Comparison of ENCODE assay signal across 9 cellular contexts in genomic region chr4:1250527-1250812, GRCh38. TPM values are rescaled to one million over a fixed set of nuclear protein-coding genes. Genes with fewer than 3 reads are reported as not detected.
DNase-seq lines count a peak whose midpoint lies in the region; ATAC-seq and TF ChIP-seq lines count a peak whose summit lies in the region.
"Had no signal": no experiment of that assay in that cellular context is flagged by ENCODE, and none has a peak within 500 bp of the region (broad histone marks: within the 10 kb centered on the region; RNA-seq: fewer than 3 reads in every experiment).

No MANE protein-coding gene starts in this region.

- H3K4me3 Mint-ChIP-seq in activated CD8-positive, alpha-beta memory T cell treated with anti-CD3 and anti-CD28 coated beads, Interleukin-2, amount 10 ng/mL, durations not matched to agents 7 days and 5 days: peak overlapping the region; percentile 78
- peak overlapping the region; percentile 85 for H3K4me3 Mint-ChIP-seq in activated naive CD8-positive, alpha-beta T cell treated with anti-CD3 and anti-CD28 coated beads, Interleukin-2, amount 50 U/mL, for 24 hours

- H3K4me1 ChIP-seq in liver (ENCODE audit: control insufficient read depth in 4 of 4, insufficient read depth in 4 of 4, low read length in 3 of 4): peaks cover 10 to 38% (median 30%) of the 10 kb centered on the region in 4 donors
- peaks cover 0 to 39% (median 31%) of the 10 kb centered on the region in 4 donors for H3K4me1 ChIP-seq in tibial nerve
- H3K4me1 ChIP-seq in osteoblast (ENCODE audit: insufficient read depth, low read length): peaks cover 24% of the 10 kb centered on the region
- peaks cover 9% of the 10 kb centered on the region for H3K4me1 ChIP-seq in SJCRH30

- H3K9me3 ChIP-seq in liver (ENCODE audit: control insufficient read depth in 4 of 4, low read length in 3 of 4): peaks cover 0 to 7% (median under 1%) of the 10 kb centered on the region in 4 donors
- no peaks in the 10 kb centered on the region for H3K9me3 ChIP-seq in tibial nerve
- H3K9me3 ChIP-seq in osteoblast (ENCODE audit: low read depth, low read length): peaks cover 7% of the 10 kb centered on the region
- H3K9me3 ChIP-seq in SJCRH30 (replicated peaks): peaks cover 4% of the 10 kb centered on the region; the same call in 1 of the 2 replicates

- no peak for TF ChIP-seq POLR2A in tibial nerve (IDR thresholded peaks at IDR 0.05)

- peak overlapping the region; percentile 95 for H3K27ac Mint-ChIP-seq in activated CD8-positive, alpha-beta memory T cell treated with anti-CD3 and anti-CD28 coated beads, Interleukin-2, amount 10 ng/mL, durations not matched to agents 7 days and 5 days
- peak overlapping the region; percentile 97 for H3K27ac Mint-ChIP-seq in activated naive CD8-positive, alpha-beta T cell treated with anti-CD3 and anti-CD28 coated beads, Interleukin-2, amount 50 U/mL, for 24 hours

- peaks cover 36% of the 10 kb centered on the region for H3K79me2 ChIP-seq in osteoblast (ENCODE audit: insufficient read depth, low read length)

- no peak for ATAC-seq in activated CD8-positive, alpha-beta memory T cell treated with anti-CD3 and anti-CD28 coated beads, Interleukin-2, amount 10 ng/mL, durations not matched to agents 7 days and 5 days
- ATAC-seq in activated naive CD8-positive, alpha-beta T cell treated with anti-CD3 and anti-CD28 coated beads, Interleukin-2, amount 50 U/mL, for 24 hours: no peak

- no peak for DNase-seq in activated CD8-positive, alpha-beta memory T cell treated with anti-CD3 and anti-CD28 coated beads, Interleukin-2, amount 10 ng/mL, durations not matched to agents 7 days and 5 days
- DNase-seq in activated CD8-positive, alpha-beta memory T cell treated with anti-CD3 and anti-CD28 coated beads for 24 hours: no peak
- no peak for DNase-seq in activated naive CD8-positive, alpha-beta T cell treated with anti-CD3 and anti-CD28 coated beads, Interleukin-2, amount 50 U/mL, for 24 hours
- DNase-seq in tibial nerve (ENCODE audit: low spot score in 2 of 2): no peak
- no peak for DNase-seq in osteoblast (ENCODE audit: insufficient read length, low spot score, missing footprints)
- no peak for DNase-seq in T1000 (lab: John Stamatoyannopoulos, UW)
- DNase-seq in SJCRH30: no peak
- DNase-seq: NCI-H1417 treated with DMSO at 0.1 percent for 48 hours had no signal

- H3K4me1 Mint-ChIP-seq in activated CD8-positive, alpha-beta memory T cell treated with anti-CD3 and anti-CD28 coated beads, Interleukin-2, amount 10 ng/mL, durations not matched to agents 7 days and 5 days: peaks cover 61% of the 10 kb centered on the region
- peaks cover 73% of the 10 kb centered on the region for H3K4me1 Mint-ChIP-seq in activated naive CD8-positive, alpha-beta T cell treated with anti-CD3 and anti-CD28 coated beads, Interleukin-2, amount 50 U/mL, for 24 hours

- H3K4me3 ChIP-seq in liver (ENCODE audit: low read depth in 1 of 3, low read length in 3 of 3) (peak overlapping the region in 1 of 3 donors; percentile 66), tibial nerve (peak overlapping the region in 1 of 4 donors; percentile 74), osteoblast (ENCODE audit: insufficient read depth, low read length) (no peak overlapping the region), SJCRH30 (no peak overlapping the region; the same call in 1 of the 2 replicates)

- TF ChIP-seq RAD21 in liver (IDR thresholded peaks at IDR 0.05): no peak

- no peak overlapping the region for H2AFZ ChIP-seq in osteoblast (ENCODE audit: low read length)

- H3K27me3 Mint-ChIP-seq in activated CD8-positive, alpha-beta memory T cell treated with anti-CD3 and anti-CD28 coated beads, Interleukin-2, amount 10 ng/mL, durations not matched to agents 7 days and 5 days: no peaks in the 10 kb centered on the region
- H3K27me3 Mint-ChIP-seq in activated naive CD8-positive, alpha-beta T cell treated with anti-CD3 and anti-CD28 coated beads, Interleukin-2, amount 50 U/mL, for 24 hours: no peaks in the 10 kb centered on the region

- no peaks in the 10 kb centered on the region for H3K27me3 ChIP-seq in liver (ENCODE audit: control insufficient read depth in 4 of 4, insufficient read depth in 4 of 4, low read length in 3 of 4)
- no peaks in the 10 kb centered on the region for H3K27me3 ChIP-seq in tibial nerve
- no peaks in the 10 kb centered on the region for H3K27me3 ChIP-seq in osteoblast (ENCODE audit: insufficient read depth, low read length)
- no peaks in the 10 kb centered on the region for H3K27me3 ChIP-seq in SJCRH30

- 97% methylated on average over 7 of the region's 7 CpGs for WGBS in liver
- 90 to 91% methylated on average over 7 of the region's 7 CpGs for WGBS in tibial nerve, 2 donors

- TF ChIP-seq CTCF in liver (IDR thresholded peaks at IDR 0.05; ENCODE audit: low read depth, low read length, missing input control): no peak
- no peak for TF ChIP-seq CTCF in tibial nerve (IDR thresholded peaks at IDR 0.05)
- TF ChIP-seq CTCF in osteoblast (IDR thresholded peaks at IDR 0.05; ENCODE audit: extremely low read depth, low read depth, low read length): no peak

- H4K20me1 ChIP-seq in osteoblast (ENCODE audit: insufficient read depth, low read length): peaks cover 19% of the 10 kb centered on the region

- H3K4me2 ChIP-seq in osteoblast (ENCODE audit: insufficient read depth, low read length): no peak overlapping the region

- H3K36me3 ChIP-seq in liver (ENCODE audit: control insufficient read depth in 4 of 4, insufficient read depth in 3 of 4, low read depth in 1 of 4, low read length in 3 of 4) (peaks cover 0 to 9% (median 2%) of the 10 kb centered on the region in 4 donors), tibial nerve (peaks cover 0 to 18% (median 0%) of the 10 kb centered on the region in 3 donors), osteoblast (ENCODE audit: insufficient read depth, low read length) (peaks cover 7% of the 10 kb centered on the region), SJCRH30 (no peaks in the 10 kb centered on the region)

- peaks cover 18% of the 10 kb centered on the region for H3K9me3 Mint-ChIP-seq in activated CD8-positive, alpha-beta memory T cell treated with anti-CD3 and anti-CD28 coated beads, Interleukin-2, amount 10 ng/mL, durations not matched to agents 7 days and 5 days (ENCODE audit: low read depth)
- peaks cover 8% of the 10 kb centered on the region for H3K9me3 Mint-ChIP-seq in activated naive CD8-positive, alpha-beta T cell treated with anti-CD3 and anti-CD28 coated beads, Interleukin-2, amount 50 U/mL, for 24 hours

- TF ChIP-seq EP300 in tibial nerve (IDR thresholded peaks at IDR 0.05): no peak

- peaks cover 52% of the 10 kb centered on the region for H3K36me3 Mint-ChIP-seq in activated CD8-positive, alpha-beta memory T cell treated with anti-CD3 and anti-CD28 coated beads, Interleukin-2, amount 10 ng/mL, durations not matched to agents 7 days and 5 days
- peaks cover 34% of the 10 kb centered on the region for H3K36me3 Mint-ChIP-seq in activated naive CD8-positive, alpha-beta T cell treated with anti-CD3 and anti-CD28 coated beads, Interleukin-2, amount 50 U/mL, for 24 hours (ENCODE audit: low read depth)

- CTCF ChIA-PET in activated CD8-positive, alpha-beta memory T cell treated with anti-CD3 and anti-CD28 coated beads, Interleukin-2, amount 10 ng/mL, durations not matched to agents 7 days and 5 days (lab: Charles Lee): interaction anchor here (0.9 to 6.3 kb wide), 7 partner anchors 17 to 120 kb away, joined by 3 to 58 read pairs (median 4); no protein-coding TSS in a partner anchor

- H3K27ac ChIP-seq in liver (ENCODE audit: low read depth in 1 of 2, low read length in 2 of 2) (peak overlapping the region; percentile 93 to 94), tibial nerve (peak overlapping the region in 3 of 4 donors; percentile 93 to 98 (median 95)), osteoblast (ENCODE audit: low read depth, low read length) (no peak overlapping the region), SJCRH30 (no peak overlapping the region; the same call in 1 of the 2 replicates)

- H3K9ac ChIP-seq in liver (ENCODE audit: low read depth in 1 of 2, low read length in 2 of 2): peak overlapping the region in 1 of 2 donors; percentile 79

TF ChIP-seq in liver, 16 proteins besides CTCF, POLR2A, EP300 and RAD21 (continues in another document):
- TF ChIP-seq HNF4A (conservative IDR thresholded peaks at IDR 0.05) (no peak), RXRA (IDR thresholded peaks at IDR 0.05) (no peak)

RNA-seq across cellular contexts. Expression of gene CTBP1, which starts 1.5 kb away (rescaled TPM):
- 100 to 1,000 TPM; 193 to 250 TPM for total RNA-seq in activated CD8-positive, alpha-beta memory T cell treated with anti-CD3 and anti-CD28 coated beads, Interleukin-2, amount 10 ng/mL, durations not matched to agents 7 days and 5 days
- total RNA-seq in liver (100 to 1,000 TPM in 1 of 2 donors, 10 to 100 TPM in 1; 88.7 to 156 TPM), tibial nerve (100 to 1,000 TPM; 134 to 255 (median 193) TPM), osteoblast (246 and 262 TPM in 2 replicates)
- 10 to 100 TPM; 27.5 to 70.4 TPM for polyA plus RNA-seq in liver
- total RNA-seq in SJCRH30 (2014; rRNA removed; shearing (Covaris generic)): 141 and 143 TPM in 2 replicates

RNA-seq across cellular contexts. Expression of gene MAEA, which starts 39.2 kb away (rescaled TPM):
- 10 to 100 TPM; 63.9 to 70.0 TPM for total RNA-seq in activated CD8-positive, alpha-beta memory T cell treated with anti-CD3 and anti-CD28 coated beads, Interleukin-2, amount 10 ng/mL, durations not matched to agents 7 days and 5 days
- total RNA-seq in liver (10 to 100 TPM; 28.7 to 33.9 TPM), tibial nerve (100 to 1,000 TPM in 1 of 4 donors, 10 to 100 TPM in 3; 66.2 to 140 (median 83.2) TPM), osteoblast (55.7 and 70.6 TPM in 2 replicates)
- polyA plus RNA-seq in liver: 10 to 100 TPM; 20.9 to 30.9 TPM
- 54.1 and 55.3 TPM in 2 replicates for total RNA-seq in SJCRH30 (2014; rRNA removed; shearing (Covaris generic))

Comparison
In these comparisons a context has a peak if more than half of its experiments do, and no peak if none do; other contexts are left out.
1. H3K27ac ChIP-seq: peak in liver (2 of 2) and tibial nerve (3 of 4); none in osteoblast (single experiment) and SJCRH30 (single experiment).